Comparison of ENCODE assay signal across 9 cellular contexts in the genomic region with DNA sequence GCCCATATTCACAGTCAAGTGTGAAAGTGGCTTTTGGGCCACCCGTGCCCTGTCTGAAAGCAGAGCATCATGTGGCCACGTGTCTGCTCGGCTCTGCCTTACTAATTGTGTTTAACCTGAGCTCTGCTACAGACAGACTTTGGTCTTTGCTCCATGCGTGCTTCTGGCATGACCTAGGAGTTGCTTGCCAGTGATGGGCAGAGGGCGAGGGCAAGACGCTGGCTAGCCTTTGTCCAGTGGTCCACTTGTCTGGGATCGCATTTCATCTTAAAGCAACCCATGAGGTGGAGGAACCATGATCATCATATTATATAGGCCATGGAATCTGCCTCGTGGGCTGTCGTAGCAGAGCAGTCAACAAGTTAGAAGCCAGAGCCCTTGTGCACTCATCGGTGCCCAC.
"Had no signal": no experiment of that assay in that cellular context is flagged by ENCODE, and none has a peak within 500 bp of the region (broad histone marks: within the 10 kb centered on the region; RNA-seq: fewer than 3 reads in every experiment).

No MANE protein-coding gene starts in this region.

- ATAC-seq: GM23338, HCT116 had no signal

- H3K4me1 ChIP-seq: HAP-1 had no signal

- H3K4me3 ChIP-seq: GM23248, GM23338, HAP-1 had no signal

- H3K9me3 ChIP-seq: HAP-1 had no signal

- H3K36me3 ChIP-seq: HAP-1 had no signal

- H3K27ac ChIP-seq: GM23248 had no signal

- H3K9me3 Mint-ChIP-seq: GM23338, H9, HFFc6 had no signal

- H3K27ac Mint-ChIP-seq: GM23338, HFFc6 had no signal

- H3K4me3 Mint-ChIP-seq: GM23338, H9, HFFc6 had no signal

- DNase-seq: GOT3, H7, H9, HCEC 1CT, HFFc6 had no signal

- H3K9ac ChIP-seq: GM23248 had no signal
